Comparison of ENCODE assay signal across 13 cellular contexts in the genomic region with DNA sequence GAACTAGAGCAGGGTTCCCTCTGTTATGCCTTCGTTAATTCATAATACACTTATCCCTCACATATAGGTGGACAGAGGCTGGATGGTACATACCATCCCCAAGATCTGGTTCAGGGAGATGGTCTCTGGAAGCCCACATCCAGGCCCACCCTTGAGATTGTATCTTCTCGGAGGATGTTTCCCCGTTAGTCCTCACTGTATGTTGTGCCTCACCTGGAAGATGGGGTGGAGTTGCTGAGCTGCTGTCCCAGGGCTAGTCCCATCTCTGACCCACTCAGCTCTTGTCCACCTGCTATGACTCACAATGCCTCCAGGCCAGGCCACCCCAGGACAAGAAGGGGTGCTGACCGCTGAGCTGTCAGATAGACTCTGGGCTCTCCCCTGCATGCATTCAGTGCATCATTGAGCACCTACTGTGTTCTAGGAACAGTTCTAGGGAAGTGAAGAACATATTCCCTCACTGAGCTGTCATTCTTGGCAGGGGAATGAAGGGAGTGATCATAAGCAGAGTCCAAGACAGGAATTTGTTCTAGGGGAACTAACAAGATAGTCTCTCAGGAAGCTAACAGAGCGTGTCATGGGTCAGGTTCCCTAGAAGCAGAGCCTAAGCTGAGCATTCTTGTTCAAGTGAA. TPM values are rescaled to one million over a fixed set of nuclear protein-coding genes. Genes with fewer than 3 reads are reported as not detected.
DNase-seq lines count a peak whose midpoint lies in the region; ATAC-seq and TF ChIP-seq lines count a peak whose summit lies in the region.
"Had no signal": no experiment of that assay in that cellular context is flagged by ENCODE, and none has a peak within 500 bp of the region (broad histone marks: within the 10 kb centered on the region; RNA-seq: fewer than 3 reads in every experiment).

Gene CBY3 (minus strand): TSS at position 255 of the 632 bp plus-strand sequence. CDS start 116 bp downstream, at position 139.

- no peaks in the 10 kb centered on the region for H3K9me3 Mint-ChIP-seq in activated naive CD4-positive, alpha-beta T cell treated with anti-CD3 and anti-CD28 coated beads, Interleukin-2, amount 50 U/mL, for 72 hours

- no peak for ATAC-seq in activated naive CD4-positive, alpha-beta T cell treated with anti-CD3 and anti-CD28 coated beads, Interleukin-2, amount 50 U/mL, for 72 hours
- peak in 1 of 4 donors; percentile 33 for ATAC-seq in right lobe of liver
- ATAC-seq in GM19395 (IDR thresholded peaks at IDR 0.05; ENCODE audit: unreplicated experiment): no peak
- no peak for ATAC-seq in HG03159 (IDR thresholded peaks at IDR 0.05; ENCODE audit: unreplicated experiment)
- ATAC-seq: heart right ventricle had no signal

- H4K20me1 ChIP-seq in GM23248 (ENCODE audit: insufficient read depth): no peaks in the 10 kb centered on the region

- H3K27me3 ChIP-seq in GM23248 (replicated peaks; ENCODE audit: insufficient read depth): no peaks in the 10 kb centered on the region
- H3K27me3 ChIP-seq in right lobe of liver: no peaks in the 10 kb centered on the region
- H3K27me3 ChIP-seq: heart right ventricle had no signal

- H3K4me2 ChIP-seq in GM23248 (ENCODE audit: unreplicated experiment): no peak within 1 kb of the TSS

- H3K36me3 ChIP-seq in GM23248 (ENCODE audit: low read depth): no peaks in the 10 kb centered on the region
- H3K36me3 ChIP-seq in right lobe of liver: no peaks in the 10 kb centered on the region
- H3K36me3 ChIP-seq: heart right ventricle had no signal

- WGBS in GM23248 (ENCODE audit: low coverage in 1 of 2, low lambda C conversion rate in 2 of 2, missing lambda C conversion rate in 2 of 2), 2 experiments: 89 to 94% methylated on average over 5 of the region's 5 CpGs
- 79% methylated on average over 4 of the region's 5 CpGs for WGBS in right lobe of liver (ENCODE audit: insufficient coverage, low coverage, low lambda C conversion rate, missing lambda C conversion rate)

- in situ Hi-C loops in GM23248 (cut with MboI): no loop called here

- no peak within 1 kb of the TSS for H2AFZ ChIP-seq in GM23248

- H3K79me2 ChIP-seq in GM23248 (ENCODE audit: insufficient read depth): peaks cover 21% of the 10 kb centered on the region

- intact Hi-C loops in right lobe of liver (cut with DNase I): no loop called here

- H3K9me2 ChIP-seq in GM23248 (ENCODE audit: insufficient read depth): no peaks in the 10 kb centered on the region

- no peak for TF ChIP-seq CTCF in AG10803 (conservative IDR thresholded peaks at IDR 0.05; ENCODE audit: low read length)
- no peak for TF ChIP-seq CTCF in right lobe of liver (IDR thresholded peaks at IDR 0.05)

- peaks cover 22 to 30% of the 10 kb centered on the region in 2 donors for H3K36me3 Mint-ChIP-seq in activated naive CD4-positive, alpha-beta T cell treated with anti-CD3 and anti-CD28 coated beads, Interleukin-2, amount 50 U/mL, for 72 hours

- H3K4me1 ChIP-seq in GM23248 (ENCODE audit: insufficient read depth): peaks cover 7% of the 10 kb centered on the region; the same call in 1 of the 2 replicates
- peaks cover 0 to 33% (median 10%) of the 10 kb centered on the region in 4 donors for H3K4me1 ChIP-seq in right lobe of liver

- TF ChIP-seq POLR2A in right lobe of liver (IDR thresholded peaks at IDR 0.05): no peak

- no peak within 1 kb of the TSS for H3K4me3 ChIP-seq in AG10803 (ENCODE audit: low read length)
- no peak within 1 kb of the TSS for H3K4me3 ChIP-seq in GM23248
- H3K4me3 ChIP-seq in right lobe of liver: no peak within 1 kb of the TSS
- H3K4me3 ChIP-seq: smooth muscle cell had no signal

- H3K9ac ChIP-seq in GM23248: no peak within 1 kb of the TSS

- H3K9me3 ChIP-seq in GM23248 (ENCODE audit: low read depth) (no peaks in the 10 kb centered on the region), right lobe of liver (no peaks in the 10 kb centered on the region)
- H3K9me3 ChIP-seq: heart right ventricle had no signal

- peaks cover 5% of the 10 kb centered on the region; the same call in 1 of the 2 replicates for H3F3A ChIP-seq in GM23248 (ENCODE audit: insufficient read depth)

- DNase-seq in AG10803 (ENCODE audit: low read depth) (peak; percentile 6), GM23248 (peak; percentile 33), right lobe of liver (peak in 1 of 3 donors; percentile 38), medulla oblongata (ENCODE audit: extremely low spot score) (no peak), cerebellum (ENCODE audit: low spot score) (no peak)
- DNase-seq in activated naive CD4-positive, alpha-beta T cell treated with anti-CD3 and anti-CD28 coated beads, Interleukin-2, amount 50 U/mL, for 72 hours (ENCODE audit: low spot score in 2 of 2): no peak
- DNase-seq: heart right ventricle, NCI-H1092 treated with DMSO at 0.1 percent for 48 hours, NCI-H82 had no signal

- H3K27ac Mint-ChIP-seq in activated naive CD4-positive, alpha-beta T cell treated with anti-CD3 and anti-CD28 coated beads, Interleukin-2, amount 50 U/mL, for 72 hours: peak within 1 kb of the TSS; percentile 69 to 79

- no peak within 1 kb of the TSS for H3K27ac ChIP-seq in GM23248
- H3K27ac ChIP-seq in right lobe of liver: peak within 1 kb of the TSS; percentile 12 to 69 (median 45)

RNA-seq across cellular contexts. Expression of gene CBY3, which starts in this region (rescaled TPM):
- not detected in 2 replicates for total RNA-seq in GM23248 (2014; rRNA removed; shearing (Covaris generic))
- polyA plus RNA-seq in GM23248 (2016; fragmentation: Nextera tagmentation; extraction: Ambion mirVana): 0.43 and 0.60 TPM in 2 replicates
- total RNA-seq in activated naive CD4-positive, alpha-beta T cell treated with anti-CD3 and anti-CD28 coated beads, Interleukin-2, amount 50 U/mL, for 72 hours: not detected
- not detected for total RNA-seq in right lobe of liver
- total RNA-seq in cerebellum: 0.64 TPM
- total RNA-seq: heart right ventricle, mucosa of gallbladder, smooth muscle cell had no signal
- polyA plus RNA-seq: smooth muscle cell had no signal

Comparison
In these comparisons a context has a peak if more than half of its experiments do, and no peak if none do; other contexts are left out.
1. Peak in DNase-seq in GM23248; RNA of the gene not detected or under 1 TPM.